In genomic region chr10:84497978-84498377, GRCh38 we compare ENCODE assay signal across 24 cellular contexts.
DNase-seq lines count a peak whose midpoint lies in the region; ATAC-seq and TF ChIP-seq lines count a peak whose summit lies in the region.
"Had no signal": no experiment of that assay in that cellular context is flagged by ENCODE, and none has a peak within 500 bp of the region (broad histone marks: within the 10 kb centered on the region; RNA-seq: fewer than 3 reads in every experiment).

No MANE protein-coding gene starts in this region.

- dilution Hi-C loops in IMR-90 (cut with HindIII; ENCODE audit: low sequenced_read_pairs, unreplicated experiment) = no loop called here

- H3K4me3 ChIP-seq in IMR-90 (ENCODE audit: insufficient read depth, low read depth, low read length) (no peak overlapping the region), left lung (no peak overlapping the region), upper lobe of right lung (no peak overlapping the region)

- peaks cover 14% of the 10 kb centered on the region; the same call in 1 of the 2 replicates for H4K20me1 ChIP-seq in IMR-90 (ENCODE audit: insufficient read depth, low read length)

- peaks cover 22 to 41% of the 10 kb centered on the region in 2 experiments for H3K79me1 ChIP-seq in IMR-90 (ENCODE audit: low read depth in 1 of 2, low read length in 2 of 2)

- no peaks in the 10 kb centered on the region for H3K9me3 Mint-ChIP-seq in activated T-helper 17 cell treated with anti-CD3 and anti-CD28 coated beads, Interleukin-2, amount 50 U/mL, for 72 hours
- H3K9me3 Mint-ChIP-seq in activated naive CD8-positive, alpha-beta T cell treated with anti-CD3 and anti-CD28 coated beads for 36 hours = no peaks in the 10 kb centered on the region
- H3K9me3 Mint-ChIP-seq: CD8-positive, alpha-beta T cell; IgD-negative memory B cell had no signal

- CTCF ChIA-PET in IMR-90 (lab: Yijun Ruan, JAX) = no interaction called here

- H2AFZ ChIP-seq in IMR-90 (replicated peaks; ENCODE audit: low read length, poor library complexity) = no peak overlapping the region

- H3K36me3 Mint-ChIP-seq in activated T-helper 17 cell treated with anti-CD3 and anti-CD28 coated beads, Interleukin-2, amount 50 U/mL, for 72 hours (ENCODE audit: low read depth) = peaks cover 46% of the 10 kb centered on the region
- peaks cover 7% of the 10 kb centered on the region for H3K36me3 Mint-ChIP-seq in activated naive CD8-positive, alpha-beta T cell treated with anti-CD3 and anti-CD28 coated beads for 36 hours

- H3K4ac ChIP-seq in IMR-90 (ENCODE audit: low read depth, low read length) = no peak overlapping the region

- intact Hi-C loops in IMR-90 (cut with micrococcal nuclease) (no loop called here), left lung (cut with DNase I) (no loop called here), upper lobe of right lung (cut with DNase I) (no loop called here)

- H3K9me1 ChIP-seq in IMR-90 (ENCODE audit: insufficient read depth, low read length) = peaks cover 11% of the 10 kb centered on the region

- H2BK20ac ChIP-seq in IMR-90 (ENCODE audit: low read depth, low read length) = no peak overlapping the region

- no peak overlapping the region for H2BK15ac ChIP-seq in IMR-90 (ENCODE audit: low read depth, low read length)

- H4K8ac ChIP-seq in IMR-90 (ENCODE audit: low read depth in 2 of 2, low read length in 2 of 2) = no peak overlapping the region

- no peak overlapping the region for H3K18ac ChIP-seq in IMR-90 (ENCODE audit: low read depth, low read length)

- no peak overlapping the region for H2AK5ac ChIP-seq in IMR-90 (ENCODE audit: low read depth, low read length)

- in situ Hi-C loops in IMR-90 (cut with MboI; ENCODE audit: low sequenced_read_pairs) = no loop called here

- H4K5ac ChIP-seq in IMR-90 (ENCODE audit: low read depth, low read length) = no peak overlapping the region

- H4K91ac ChIP-seq in IMR-90 (ENCODE audit: insufficient read depth, low read depth, low read length) = no peak overlapping the region

- no TSS peak for BruUV-seq in IMR-90 (replicated peaks; lab: Mats Ljungman, UMichigan)

- H3K36me3 ChIP-seq in IMR-90 (ENCODE audit: control insufficient read depth, insufficient read depth, low read length) = no peaks in the 10 kb centered on the region
- no peaks in the 10 kb centered on the region for H3K36me3 ChIP-seq in left lung
- H3K36me3 ChIP-seq in upper lobe of right lung = no peaks in the 10 kb centered on the region

- H3K4me1 ChIP-seq in IMR-90 (ENCODE audit: control insufficient read depth, insufficient read depth, low read length) = peaks cover 11% of the 10 kb centered on the region
- H3K4me1 ChIP-seq in left lung = peaks cover 0 to 17% of the 10 kb centered on the region in 2 donors
- H3K4me1 ChIP-seq in upper lobe of right lung = no peaks in the 10 kb centered on the region

- no CpG with 5 or more reads among the region's 1 CpG for WGBS in IMR-90 (ENCODE audit: extremely low coverage in 2 of 2, insufficient read length in 1 of 2), 2 experiments

- no peak overlapping the region for H3K9ac ChIP-seq in IMR-90 (ENCODE audit: low read depth, low read length)
- H3K9ac ChIP-seq: KMS-11, SK-N-SH had no signal

- H3K9me3 ChIP-seq in IMR-90 (ENCODE audit: control insufficient read depth, insufficient read depth, low read length) (no peaks in the 10 kb centered on the region), left lung (no peaks in the 10 kb centered on the region), upper lobe of right lung (no peaks in the 10 kb centered on the region)
- H3K9me3 ChIP-seq: SK-N-SH had no signal

- POLR2A ChIA-PET in IMR-90 (lab: Charles Lee; ENCODE audit: unreplicated experiment) = no interaction called here

- TF ChIP-seq POLR2A in IMR-90 (IDR thresholded peaks at IDR 0.05; ENCODE audit: low read depth, low read length) = no peak

- H3K27me3 ChIP-seq in IMR-90 (ENCODE audit: control insufficient read depth, insufficient read depth, low read length) (no peaks in the 10 kb centered on the region), left lung (no peaks in the 10 kb centered on the region), upper lobe of right lung (no peaks in the 10 kb centered on the region)

- no peak overlapping the region for H3K4me3 Mint-ChIP-seq in activated T-helper 17 cell treated with anti-CD3 and anti-CD28 coated beads, Interleukin-2, amount 50 U/mL, for 72 hours
- H3K4me3 Mint-ChIP-seq in activated naive CD8-positive, alpha-beta T cell treated with anti-CD3 and anti-CD28 coated beads for 36 hours = no peak overlapping the region
- H3K4me3 Mint-ChIP-seq: B cell; CD8-positive, alpha-beta T cell; IgD-negative memory B cell had no signal

- no peaks in the 10 kb centered on the region for H3K27me3 Mint-ChIP-seq in activated T-helper 17 cell treated with anti-CD3 and anti-CD28 coated beads, Interleukin-2, amount 50 U/mL, for 72 hours
- no peaks in the 10 kb centered on the region for H3K27me3 Mint-ChIP-seq in activated naive CD8-positive, alpha-beta T cell treated with anti-CD3 and anti-CD28 coated beads for 36 hours
- H3K27me3 Mint-ChIP-seq: B cell, IgD-negative memory B cell had no signal

- H3K27ac ChIP-seq in IMR-90 (ENCODE audit: insufficient read depth, low read length) (no peak overlapping the region), left lung (no peak overlapping the region), upper lobe of right lung (no peak overlapping the region)
- H3K27ac ChIP-seq: C4-2B, KMS-11 had no signal

- no peak overlapping the region for H3K14ac ChIP-seq in IMR-90 (replicated peaks; ENCODE audit: low read depth, low read length)

- no peak overlapping the region for H3K56ac ChIP-seq in IMR-90 (ENCODE audit: extremely low read depth, insufficient read depth, low read length)

- H2BK120ac ChIP-seq in IMR-90 (ENCODE audit: low read depth, low read length) = no peak overlapping the region

- H3K27ac Mint-ChIP-seq in activated T-helper 17 cell treated with anti-CD3 and anti-CD28 coated beads, Interleukin-2, amount 50 U/mL, for 72 hours = peak overlapping the region; percentile 25
- H3K27ac Mint-ChIP-seq in activated naive CD8-positive, alpha-beta T cell treated with anti-CD3 and anti-CD28 coated beads for 36 hours = no peak overlapping the region
- H3K27ac Mint-ChIP-seq: B cell; CD8-positive, alpha-beta T cell; IgD-negative memory B cell had no signal

- no peak for TF ChIP-seq CTCF in IMR-90 (conservative IDR thresholded peaks at IDR 0.05; ENCODE audit: low read depth, low read length)
- no peak for TF ChIP-seq CTCF in left lung (IDR thresholded peaks at IDR 0.05)
- no peak for TF ChIP-seq CTCF in upper lobe of right lung (IDR thresholded peaks at IDR 0.05)

- no peak overlapping the region for H2AK9ac ChIP-seq in IMR-90 (replicated peaks; ENCODE audit: low read depth, low read length, poor library complexity)

- peaks cover 25% of the 10 kb centered on the region for H3K4me1 Mint-ChIP-seq in activated T-helper 17 cell treated with anti-CD3 and anti-CD28 coated beads, Interleukin-2, amount 50 U/mL, for 72 hours
- H3K4me1 Mint-ChIP-seq in activated naive CD8-positive, alpha-beta T cell treated with anti-CD3 and anti-CD28 coated beads for 36 hours = peaks cover 20% of the 10 kb centered on the region
- H3K4me1 Mint-ChIP-seq: B cell had no signal

- DNase-seq in IMR-90 (no peak), left lung (no peak), UCSD-AML1 (lab: John Stamatoyannopoulos, UW; ENCODE audit: unreplicated experiment) (no peak), upper lobe of right lung (no peak)
- DNase-seq in activated naive CD8-positive, alpha-beta T cell treated with anti-CD3 and anti-CD28 coated beads for 36 hours = no peak
- DNase-seq: Caco-2; CD8-positive, alpha-beta T cell; DMS 273 treated with DMSO at 0.1 percent for 48 hours; DMS79; GF-D8; NCI-H1048; NCI-H1417 treated with DMSO at 0.1 percent for 48 hours; NCI-H1694 treated with DMSO at 0.1 percent for 48 hours; NCI-H2081; NCI-H2227 treated with DMSO at 0.1 percent for 48 hours; NCI-H526 treated with DMSO at 0.1 percent for 48 hours; SK-N-SH; SW 1271 had no signal

- H3K23ac ChIP-seq in IMR-90 (ENCODE audit: low read depth, low read length) = no peak overlapping the region

- H3K4me2 ChIP-seq in IMR-90 (ENCODE audit: low read depth, low read length) = no peak overlapping the region
- H3K4me2 ChIP-seq: KMS-11, SK-N-SH had no signal

- H2BK5ac ChIP-seq in IMR-90 (ENCODE audit: low read depth, low read length, poor library complexity, severe bottlenecking) = peak overlapping the region; percentile 24

- TF ChIP-seq RAD21 in IMR-90 (IDR thresholded peaks at IDR 0.05; ENCODE audit: low read length) = no peak

- ATAC-seq in IMR-90 (ENCODE audit: low read depth) (no peak), left lung (peak; percentile 49), upper lobe of right lung (no peak), HG02623 (IDR thresholded peaks at IDR 0.05; ENCODE audit: unreplicated experiment) (no peak)
- ATAC-seq in activated T-helper 17 cell treated with anti-CD3 and anti-CD28 coated beads, Interleukin-2, amount 50 U/mL, for 72 hours (replicated peaks) = no peak
- ATAC-seq: CD8-positive, alpha-beta T cell had no signal

TF ChIP-seq in IMR-90, 13 proteins besides CTCF, POLR2A, EP300 and RAD21:
- TF ChIP-seq BHLHE40 (IDR thresholded peaks at IDR 0.05; ENCODE audit: low read depth, low read length) (no peak), MXI1 (IDR thresholded peaks at IDR 0.05; ENCODE audit: borderline replicate concordance, low read depth, low read length) (no peak), USF2 (IDR thresholded peaks at IDR 0.05; ENCODE audit: low read depth, low read length) (no peak), SMC3 (IDR thresholded peaks at IDR 0.05; ENCODE audit: low read depth, low read length) (no peak), RCOR1 (IDR thresholded peaks at IDR 0.05; ENCODE audit: insufficient replicate concordance, low read length) (no peak)
